ENCODE assay signal across 12 cellular contexts in the genomic region with DNA sequence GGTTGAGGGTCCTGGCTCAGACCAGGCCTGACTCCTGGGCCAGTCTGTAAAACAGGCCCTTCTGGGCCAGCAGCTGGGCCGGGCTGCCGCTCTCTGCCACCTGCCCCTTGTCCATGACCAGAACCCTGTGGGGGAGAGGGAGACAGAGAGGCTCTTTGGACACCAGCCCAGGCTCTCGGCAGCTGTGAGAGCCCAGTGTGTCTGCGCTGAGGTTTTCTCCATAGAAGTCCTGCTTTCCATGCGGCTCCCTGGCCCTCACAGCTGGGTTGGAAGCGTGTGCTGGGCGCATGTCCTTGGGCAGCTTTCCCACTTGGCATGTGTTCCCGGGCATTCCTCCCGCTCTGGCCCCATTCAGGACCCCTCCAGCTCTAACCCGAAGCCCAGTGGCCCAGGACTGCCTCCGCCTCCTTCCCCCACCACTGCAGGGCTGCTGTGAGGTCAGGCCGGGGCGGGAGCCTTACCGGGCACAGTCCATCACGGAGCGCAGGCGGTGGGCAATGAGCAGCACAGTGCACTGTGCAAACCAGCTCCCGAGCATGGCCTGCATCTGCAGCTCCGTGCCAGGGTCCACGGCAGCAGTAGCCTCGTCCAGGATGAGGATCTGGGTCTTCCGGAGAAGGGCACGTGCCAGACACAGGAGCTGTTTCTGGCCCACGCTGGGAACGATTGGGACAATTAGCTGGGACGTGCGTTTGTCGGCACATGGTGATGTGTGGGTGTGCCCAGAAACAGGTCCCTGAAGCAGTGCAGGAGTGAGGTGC.
A peak's percentile ranks its signal among the peaks of the same experiment; 100 is the strongest.
DNase-seq lines count a peak whose midpoint lies in the region; ATAC-seq and TF ChIP-seq lines count a peak whose summit lies in the region.
"Had no signal": no experiment of that assay in that cellular context is flagged by ENCODE, and none has a peak within 500 bp of the region (broad histone marks: within the 10 kb centered on the region; RNA-seq: fewer than 3 reads in every experiment).

No MANE protein-coding gene starts in this region.

- H3K9me3 ChIP-seq in DND-41 (ENCODE audit: insufficient read depth, low read length, severe bottlenecking) (no peaks in the 10 kb centered on the region), heart right ventricle (no peaks in the 10 kb centered on the region), prostate gland (no peaks in the 10 kb centered on the region)
- H3K9me3 ChIP-seq: tibial nerve had no signal

- DNase-seq in DND-41 (no peak), amygdala (lab: John Stamatoyannopoulos, UW) (peak in 55 of 56 donors; percentile 20 to 94 (median 79)), heart right ventricle (peak; percentile 67 to 75), prostate gland (ENCODE audit: low spot score) (peak; percentile 18), glomerular visceral epithelial cell (ENCODE audit: extremely low spot score) (no peak), NCI-H128 (lab: John Stamatoyannopoulos, UW; ENCODE audit: unreplicated experiment) (no peak), NCI-H2227 treated with DMSO at 0.1 percent for 48 hours (lab: John Stamatoyannopoulos, UW) (no peak)
- DNase-seq: activated CD8-positive, alpha-beta T cell treated with anti-CD3 and anti-CD28 coated beads for 36 hours; effector CD8-positive, alpha-beta T cell; OCI-M1 had no signal

- H3K27me3 ChIP-seq in DND-41 (ENCODE audit: insufficient read depth, low read length, poor library complexity) (no peaks in the 10 kb centered on the region), heart right ventricle (no peaks in the 10 kb centered on the region), prostate gland (replicated peaks; ENCODE audit: insufficient read depth) (no peaks in the 10 kb centered on the region)
- H3K27me3 ChIP-seq: tibial nerve had no signal

- no peaks in the 10 kb centered on the region; the same call in 1 of the 2 replicates for H4K20me1 ChIP-seq in DND-41 (ENCODE audit: insufficient read depth, low read length)

- 21 to 28% methylated on average over 28 of the region's 28 CpGs for WGBS in heart right ventricle, 2 donors
- WGBS in prostate gland, result 29% methylated on average over 22 of the region's 28 CpGs

- no peak overlapping the region for H3K4me2 ChIP-seq in DND-41 (ENCODE audit: insufficient read depth, low read length)

- H3K9ac ChIP-seq in DND-41 (ENCODE audit: low read depth, low read length), result no peak overlapping the region

- no peak overlapping the region for H3K27ac ChIP-seq in DND-41 (ENCODE audit: low read length)
- H3K27ac ChIP-seq in heart right ventricle, result peak overlapping the region in 8 of 10 donors; percentile 15 to 71 (median 58)
- peak overlapping the region; percentile 44 for H3K27ac ChIP-seq in prostate gland
- H3K27ac ChIP-seq: tibial nerve had no signal

- no peak overlapping the region for H2AFZ ChIP-seq in DND-41 (ENCODE audit: low read depth, low read length)

- ATAC-seq in DND-41 (ENCODE audit: insufficient read depth, low read depth) (peak; percentile 46; the same call in 1 of the 3 replicates), heart right ventricle (peak; percentile 80 to 94 (median 88)), GM18498 (IDR thresholded peaks at IDR 0.05; ENCODE audit: unreplicated experiment) (no peak)
- ATAC-seq: activated CD8-positive, alpha-beta T cell treated with anti-CD3 and anti-CD28 coated beads for 36 hours had no signal

- intact Hi-C loops in heart right ventricle (cut with DNase I) (loop anchor here in 1 of 10 donors (1.0 kb wide), 1 partner anchor 22 kb away; no protein-coding TSS in a partner anchor), prostate gland (cut with DNase I) (no loop called here)

- TF ChIP-seq CTCF in DND-41 (IDR thresholded peaks at IDR 0.05; ENCODE audit: borderline replicate concordance, extremely low read depth, low read length, poor library complexity, severe bottlenecking) (no peak), heart right ventricle (IDR thresholded peaks at IDR 0.05) (no peak), prostate gland (IDR thresholded peaks at IDR 0.05) (no peak)

- H3K4me1 ChIP-seq in DND-41 (ENCODE audit: insufficient read depth, low read length) (no peaks in the 10 kb centered on the region), heart right ventricle (peaks cover 0 to 16% (median 10%) of the 10 kb centered on the region in 9 donors), prostate gland (replicated peaks) (no peaks in the 10 kb centered on the region)

- no peak overlapping the region for H3K4me3 ChIP-seq in DND-41 (ENCODE audit: low read depth in 1 of 2, low read length in 2 of 2)
- H3K4me3 ChIP-seq in heart right ventricle, result peak overlapping the region in 2 of 10 donors; percentile 2 to 14
- no peak overlapping the region for H3K4me3 ChIP-seq in prostate gland
- H3K4me3 ChIP-seq: tibial nerve had no signal

- H3K36me3 ChIP-seq in DND-41 (ENCODE audit: insufficient read depth, low read length) (peaks cover 7% of the 10 kb centered on the region; the same call in 1 of the 2 replicates), heart right ventricle (peaks cover 0 to 9% (median 0%) of the 10 kb centered on the region in 9 donors), prostate gland (no peaks in the 10 kb centered on the region)

- no peaks in the 10 kb centered on the region for H3K79me2 ChIP-seq in DND-41 (ENCODE audit: insufficient read depth, low read length)

- no peak for TF ChIP-seq POLR2A in prostate gland (IDR thresholded peaks at IDR 0.05)

Comparison
In these comparisons a context has a peak if more than half of its experiments do, and no peak if none do; other contexts are left out.
1. DNase-seq: peak in amygdala (55 of 56), heart right ventricle (2 of 2) and prostate gland (single experiment); none in DND-41 (single experiment), glomerular visceral epithelial cell (single experiment), NCI-H128 (single experiment) and NCI-H2227 treated with DMSO at 0.1 percent for 48 hours (single experiment).